1 cellular context compared by ENCODE assay signal in the genomic region with DNA sequence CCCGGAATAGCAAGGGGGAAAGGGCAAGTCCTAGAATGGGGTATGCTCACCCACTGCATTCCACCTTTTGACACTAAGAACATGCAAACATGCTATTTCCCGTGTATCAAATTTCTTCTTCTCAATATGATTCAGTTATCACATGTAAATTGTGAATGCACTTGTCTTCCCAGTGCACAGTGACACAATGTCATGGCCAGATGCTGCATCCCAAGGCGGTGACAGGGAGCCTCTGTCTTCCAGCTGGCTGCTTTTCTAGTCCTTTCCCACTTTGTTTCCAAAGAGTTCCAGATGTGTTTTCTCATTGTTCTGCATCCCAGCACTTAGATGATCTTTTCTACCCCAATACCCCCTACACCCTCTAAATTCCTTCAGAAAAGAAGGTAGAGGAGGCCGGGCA.
TF ChIP-seq lines count a peak whose summit lies in the region.

No MANE protein-coding gene starts in this region.

TF ChIP-seq in H1, 55 proteins besides CTCF, POLR2A, EP300 and RAD21:
- TF ChIP-seq CREB1 (IDR thresholded peaks at IDR 0.05) (no peak), POLR2AphosphoS5 (IDR thresholded peaks at IDR 0.05; ENCODE audit: low read depth, low read length) (no peak), EGR1 (IDR thresholded peaks at IDR 0.05; ENCODE audit: borderline replicate concordance, low read depth, low read length) (no peak), SP2 (IDR thresholded peaks at IDR 0.05; ENCODE audit: low read length) (no peak), YY1 (IDR thresholded peaks at IDR 0.05; ENCODE audit: low read depth, low read length) (no peak)
